ENCODE assay signal across 24 cellular contexts in the genomic region with DNA sequence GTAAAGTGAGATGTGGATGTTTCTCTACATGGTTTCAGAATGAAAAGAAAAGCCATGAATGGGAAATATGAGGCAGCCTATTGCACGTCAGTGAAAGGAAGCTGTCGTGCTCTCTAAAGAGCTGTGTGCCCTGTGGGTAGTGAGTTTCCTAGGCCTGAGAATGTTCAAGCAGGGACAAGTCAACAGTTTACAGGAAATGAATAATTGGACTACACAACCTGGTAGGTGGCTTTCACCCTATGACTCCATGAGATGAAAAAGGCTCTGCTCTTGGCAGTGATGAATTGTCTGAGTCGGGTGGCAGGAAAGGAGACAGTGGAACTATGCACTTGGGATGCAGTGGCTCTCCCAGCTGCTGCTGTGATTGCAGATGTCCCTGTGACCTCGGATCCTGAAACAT.
DNase-seq lines count a peak whose midpoint lies in the region; ATAC-seq, FAIRE-seq and TF ChIP-seq lines count a peak whose summit lies in the region.
"Had no signal": no experiment of that assay in that cellular context is flagged by ENCODE, and none has a peak within 500 bp of the region (broad histone marks: within the 10 kb centered on the region; RNA-seq: fewer than 3 reads in every experiment).

No MANE protein-coding gene starts in this region.

- no peak overlapping the region for H4K8ac ChIP-seq in trophoblast cell (ENCODE audit: low read depth, low read length)

- no peak overlapping the region for H2BK5ac ChIP-seq in trophoblast cell (ENCODE audit: low read depth, low read length, poor library complexity)

- no peak for ATAC-seq in GM21526 (IDR thresholded peaks at IDR 0.05; ENCODE audit: low FRiP score, unreplicated experiment)
- ATAC-seq: A549; activated CD8-positive, alpha-beta T cell treated with anti-CD3 and anti-CD28 coated beads for 36 hours; Right ventricle myocardium inferior; stimulated activated naive B cell treated with anti-CD40 and anti-IgM and Interleukin-4, amounts not matched to agents 10 μg/mL and 1 μg/mL and 100 μg/mL, for 72 hours; T-cell had no signal

- H4K12ac ChIP-seq in trophoblast cell (ENCODE audit: low read depth, low read length) = no peak overlapping the region

- H2AFZ ChIP-seq in osteoblast (ENCODE audit: low read length) (no peak overlapping the region), trophoblast cell (ENCODE audit: insufficient read depth, low read length, poor library complexity) (no peak overlapping the region)

- no peaks in the 10 kb centered on the region for H3K79me1 ChIP-seq in trophoblast cell (ENCODE audit: low read length)

- no CpG with 5 or more reads among the region's 4 CpGs for WGBS in trophoblast cell (ENCODE audit: extremely low coverage, insufficient coverage, insufficient read length)

- H3K23ac ChIP-seq in trophoblast cell (ENCODE audit: low read length) = no peak overlapping the region

- no peak overlapping the region for H3K14ac ChIP-seq in trophoblast cell (ENCODE audit: low read length)

- H3K4me1 ChIP-seq in osteoblast (ENCODE audit: insufficient read depth, low read length) (peaks cover 47% of the 10 kb centered on the region), trophoblast cell (ENCODE audit: control insufficient read depth in 1 of 2, insufficient read depth in 2 of 2, low read length in 2 of 2) (peaks cover 0 to 2% of the 10 kb centered on the region in 2 experiments)
- H3K4me1 ChIP-seq: A549, BE2C, Caco-2 had no signal

- H3K4me3 ChIP-seq in bronchial epithelial cell (ENCODE audit: low read depth, low read length) = no peak overlapping the region
- no peak overlapping the region for H3K4me3 ChIP-seq in osteoblast (ENCODE audit: insufficient read depth, low read length)
- no peak overlapping the region for H3K4me3 ChIP-seq in trophoblast cell (ENCODE audit: low read depth, low read length)
- H3K4me3 ChIP-seq: A549, left ventricle myocardium inferior, prostate gland, thoracic aorta had no signal

- no peak overlapping the region for H2BK12ac ChIP-seq in trophoblast cell (ENCODE audit: low read length)

- no peaks in the 10 kb centered on the region for H3K36me3 ChIP-seq in bronchial epithelial cell (ENCODE audit: control insufficient read depth, insufficient read depth, low read length)
- no peaks in the 10 kb centered on the region for H3K36me3 ChIP-seq in osteoblast (ENCODE audit: insufficient read depth, low read length)
- H3K36me3 ChIP-seq in trophoblast cell (ENCODE audit: control insufficient read depth in 1 of 2, insufficient read depth in 2 of 2, low read length in 2 of 2) = no peaks in the 10 kb centered on the region
- H3K36me3 ChIP-seq: BE2C, left ventricle myocardium inferior, prostate gland, thoracic aorta had no signal

- no peak overlapping the region for H2AK5ac ChIP-seq in trophoblast cell (ENCODE audit: low read length)

- H3K9ac ChIP-seq in trophoblast cell (ENCODE audit: low read length) = no peak overlapping the region

- DNase-seq in NCI-H2227 (lab: John Stamatoyannopoulos, UW; ENCODE audit: unreplicated experiment) (peak; percentile 20), NCI-H2227 treated with DMSO at 0.1 percent for 48 hours (lab: John Stamatoyannopoulos, UW) (no peak), NCI-H345 treated with DMSO at 0.1 percent for 48 hours (lab: John Stamatoyannopoulos, UW; ENCODE audit: unreplicated experiment) (peak; percentile 68), bronchial epithelial cell (ENCODE audit: low read depth) (peak; percentile 97), osteoblast (ENCODE audit: insufficient read length, low spot score, missing footprints) (no peak), NCI-H774 (lab: John Stamatoyannopoulos, UW) (no peak), trophoblast cell (no peak)
- DNase-seq: activated CD8-positive, alpha-beta T cell treated with anti-CD3 and anti-CD28 coated beads for 36 hours; amniotic stem cell; BE2C; Caco-2; effector CD8-positive, alpha-beta T cell; GDM1; KBM-7; left ventricle myocardium inferior; NCI-H2081; stimulated activated CD4-positive, alpha-beta T cell treated with anti-CD3 and anti-CD28 coated beads, Interleukin-2, amount 100 ng/mL, for 24 hours; stimulated activated naive B cell treated with anti-CD40 and anti-IgM and Interleukin-4, amounts not matched to agents 10 μg/mL and 1 μg/mL and 100 μg/mL, for 72 hours; T-cell had no signal

- H3K4ac ChIP-seq in trophoblast cell (ENCODE audit: low read depth, low read length) = no peak overlapping the region

- no peak overlapping the region for H2BK120ac ChIP-seq in trophoblast cell (ENCODE audit: insufficient read depth, low read length, poor library complexity)

- TF ChIP-seq CTCF in bronchial epithelial cell (IDR thresholded peaks at IDR 0.05; ENCODE audit: insufficient read depth, low read length, severe bottlenecking) (no peak), osteoblast (IDR thresholded peaks at IDR 0.05; ENCODE audit: extremely low read depth, low read depth, low read length) (no peak)

- H3K27ac ChIP-seq in osteoblast (ENCODE audit: low read depth, low read length) = peak overlapping the region; percentile 43
- no peak overlapping the region for H3K27ac ChIP-seq in trophoblast cell (ENCODE audit: low read depth, low read length)
- H3K27ac ChIP-seq: A549, left ventricle myocardium inferior, prostate gland, thoracic aorta had no signal

- peaks cover 18% of the 10 kb centered on the region for H3K79me2 ChIP-seq in osteoblast (ENCODE audit: insufficient read depth, low read length)
- no peaks in the 10 kb centered on the region for H3K79me2 ChIP-seq in trophoblast cell (ENCODE audit: control insufficient read depth, insufficient read depth, low read length, poor library complexity)

- H4K91ac ChIP-seq in trophoblast cell (ENCODE audit: low read depth, low read length) = no peak overlapping the region

- H3K27me3 ChIP-seq in bronchial epithelial cell (ENCODE audit: control insufficient read depth, insufficient read depth, low read length) = no peaks in the 10 kb centered on the region
- no peaks in the 10 kb centered on the region for H3K27me3 ChIP-seq in osteoblast (ENCODE audit: insufficient read depth, low read length)
- no peaks in the 10 kb centered on the region for H3K27me3 ChIP-seq in trophoblast cell (ENCODE audit: insufficient read depth, low read length)
- H3K27me3 ChIP-seq: BE2C had no signal

- H3K18ac ChIP-seq in trophoblast cell (ENCODE audit: low read length) = no peak overlapping the region

- H3K4me2 ChIP-seq in osteoblast (ENCODE audit: insufficient read depth, low read length) (no peak overlapping the region), trophoblast cell (ENCODE audit: low read length) (no peak overlapping the region)
- H3K4me2 ChIP-seq: A549 had no signal

- H3K9me3 ChIP-seq in osteoblast (ENCODE audit: low read depth, low read length) = no peaks in the 10 kb centered on the region
- H3K9me3 ChIP-seq in trophoblast cell (ENCODE audit: insufficient read depth, low read depth, low read length) = no peaks in the 10 kb centered on the region
- H3K9me3 ChIP-seq: A549, BE2C, Caco-2, left ventricle myocardium inferior, prostate gland, thoracic aorta had no signal

- peak; percentile 87 for FAIRE-seq in bronchial epithelial cell (lab: Jason Lieb, UNC)
- FAIRE-seq: A549 had no signal

- H4K20me1 ChIP-seq in osteoblast (ENCODE audit: insufficient read depth, low read length) = peaks cover 20% of the 10 kb centered on the region

Comparison
In these comparisons a context has a peak if more than half of its experiments do, and no peak if none do; other contexts are left out.
1. DNase-seq: peak in NCI-H2227 (single experiment), NCI-H345 treated with DMSO at 0.1 percent for 48 hours (single experiment) and bronchial epithelial cell (single experiment); none in NCI-H2227 treated with DMSO at 0.1 percent for 48 hours (single experiment), osteoblast (single experiment), NCI-H774 (single experiment) and trophoblast cell (0 of 2).